19 cellular contexts compared by ENCODE assay signal in genomic region chr11:67633758-67634365, GRCh38. TPM values are rescaled to one million over a fixed set of nuclear protein-coding genes. Genes with fewer than 3 reads are reported as not detected.
DNase-seq lines count a peak whose midpoint lies in the region; ATAC-seq lines count a peak whose summit lies in the region.
"Had no signal": no experiment of that assay in that cellular context is flagged by ENCODE, and none has a peak within 500 bp of the region (broad histone marks: within the 10 kb centered on the region; RNA-seq: fewer than 3 reads in every experiment).

No MANE protein-coding gene starts in this region.

- ATAC-seq in left ventricle myocardium superior (no peak), Right ventricle myocardium inferior (no peak), HG02610 (IDR thresholded peaks at IDR 0.05; ENCODE audit: unreplicated experiment) (no peak), GM18520 (IDR thresholded peaks at IDR 0.05; ENCODE audit: unreplicated experiment) (no peak)
- ATAC-seq: HCT116 had no signal

- DNase-seq in left ventricle myocardium superior: peak; percentile 19
- DNase-seq in Right ventricle myocardium inferior (ENCODE audit: missing footprints): no peak
- DNase-seq in mesenteric fat pad (ENCODE audit: low spot score): peak; percentile 87
- no peak for DNase-seq in NCI-H2081 (lab: John Stamatoyannopoulos, UW)
- DNase-seq: activated CD4-positive, alpha-beta T cell treated with anti-CD3 and anti-CD28 coated beads for 4 hours; activated gamma-delta T cell treated with Interleukin-2 at 50 U/mL for 16 hours; amniotic stem cell; nephron progenitor cell; SW 1271 had no signal

- intact Hi-C loops in left ventricle myocardium superior (cut with micrococcal nuclease): no loop called here
- intact Hi-C loops in Right ventricle myocardium inferior (cut with DNase I): no loop called here

RNA-seq across cellular contexts. Expression of gene NUDT8, which starts 4.1 kb away (rescaled TPM):
- 106 TPM for total RNA-seq in left ventricle myocardium superior
- total RNA-seq in Right ventricle myocardium inferior: 104 TPM
- 12.9 TPM for total RNA-seq in mesenteric fat pad

RNA-seq across cellular contexts. Expression of gene TBX10, which starts 5.7 kb away (rescaled TPM):
- 0.37 TPM for total RNA-seq in left ventricle myocardium superior
- 0.41 TPM for total RNA-seq in Right ventricle myocardium inferior
- not detected for total RNA-seq in mesenteric fat pad
- total RNA-seq: cardiac muscle cell, dermis microvascular lymphatic vessel endothelial cell, epithelial cell of proximal tubule, frontal cortex, G401, pulmonary artery endothelial cell, uterus had no signal

RNA-seq across cellular contexts. Expression of gene ACY3, which starts 16.7 kb away (rescaled TPM):
- total RNA-seq in left ventricle myocardium superior (not detected), Right ventricle myocardium inferior (not detected), mesenteric fat pad (not detected)
- total RNA-seq: cardiac muscle cell, dermis microvascular lymphatic vessel endothelial cell, epithelial cell of proximal tubule, frontal cortex, G401, pulmonary artery endothelial cell, uterus had no signal

RNA-seq across cellular contexts. Expression of gene NDUFV1, which starts 27.1 kb away (rescaled TPM):
- 768 TPM for total RNA-seq in left ventricle myocardium superior
- 724 TPM for total RNA-seq in Right ventricle myocardium inferior
- total RNA-seq in mesenteric fat pad: 147 TPM

RNA-seq across cellular contexts. Expression of gene ALDH3B2, which starts 40.6 kb away (rescaled TPM):
- not detected for total RNA-seq in left ventricle myocardium superior
- not detected for total RNA-seq in Right ventricle myocardium inferior
- total RNA-seq in mesenteric fat pad: not detected
- total RNA-seq: cardiac muscle cell, dermis microvascular lymphatic vessel endothelial cell, epithelial cell of proximal tubule, frontal cortex, G401, pulmonary artery endothelial cell had no signal

Comparison
In these comparisons a context has a peak if more than half of its experiments do, and no peak if none do; other contexts are left out.
1. DNase-seq: peak in left ventricle myocardium superior (single experiment) and mesenteric fat pad (single experiment); none in Right ventricle myocardium inferior (single experiment) and NCI-H2081 (0 of 2).